ENCODE assay signal across 8 cellular contexts in the genomic region with DNA sequence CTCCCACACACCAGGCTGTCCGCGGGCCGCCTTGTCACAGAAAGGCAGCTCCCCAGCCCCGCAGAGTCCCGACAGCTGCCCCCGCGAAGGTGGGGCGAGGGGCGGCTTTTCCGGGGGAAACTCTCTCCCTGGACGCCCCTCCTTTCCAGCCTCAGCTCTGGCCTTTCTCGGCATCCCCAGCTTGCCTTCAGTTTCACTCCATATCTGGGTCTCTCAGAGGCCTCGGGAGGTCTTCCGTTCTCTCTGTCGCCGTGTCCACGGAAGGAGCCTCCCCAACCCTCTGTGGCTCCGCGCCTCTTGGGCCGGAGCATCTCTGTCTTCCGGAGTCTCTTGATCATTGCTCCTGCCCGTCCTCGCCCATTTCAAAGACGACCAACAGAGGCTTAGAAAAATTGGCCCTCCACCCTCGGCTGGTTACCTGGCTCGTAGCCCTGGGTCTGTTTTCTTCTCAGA. TPM values are rescaled to one million over a fixed set of nuclear protein-coding genes. Genes with fewer than 3 reads are reported as not detected.
DNase-seq lines count a peak whose midpoint lies in the region; ATAC-seq and TF ChIP-seq lines count a peak whose summit lies in the region.

No MANE protein-coding gene starts in this region.

- H3K4me3 ChIP-seq in effector memory CD4-positive, alpha-beta T cell (ENCODE audit: insufficient read depth, low read depth, low read length, poor library complexity, severe bottlenecking): peak overlapping the region; percentile 22
- H3K4me3 ChIP-seq in psoas muscle: peak overlapping the region; percentile 50
- no peak overlapping the region for H3K4me3 ChIP-seq in PC-9

- TF ChIP-seq CTCF in psoas muscle (IDR thresholded peaks at IDR 0.05) (no peak), PC-9 (conservative IDR thresholded peaks at IDR 0.05) (no peak)

- CTCF ChIA-PET in PC-9 (lab: Charles Lee): no interaction called here

- H3K27ac ChIP-seq in effector memory CD4-positive, alpha-beta T cell (ENCODE audit: insufficient read depth, low read length, poor library complexity, severe bottlenecking): no peak overlapping the region
- H3K27ac ChIP-seq in psoas muscle: no peak overlapping the region
- no peak overlapping the region for H3K27ac ChIP-seq in PC-9

- DNase-seq in effector memory CD4-positive, alpha-beta T cell: no peak
- peak in 1 of 2 donors; percentile 46 for DNase-seq in psoas muscle
- no peak for DNase-seq in PC-9
- DNase-seq in ecto neural progenitor cell (ENCODE audit: low spot score): no peak
- DNase-seq in NCI-H1048 (lab: John Stamatoyannopoulos, UW): no peak

- intact Hi-C loops in psoas muscle (cut with DNase I) (loop anchor here (10.0 kb wide), 2 partner anchors 299 to 359 kb away; no protein-coding TSS in a partner anchor), PC-9 (cut with micrococcal nuclease; ENCODE audit: unreplicated experiment) (no loop called here)

- no peak overlapping the region for H3K4me2 ChIP-seq in PC-9

- WGBS in psoas muscle, 3 donors: 2 to 3% (median 2%) methylated on average over 15 to 26 of the region's 26 CpGs

- ATAC-seq in GM18502 (IDR thresholded peaks at IDR 0.05; ENCODE audit: poor library complexity, unreplicated experiment): peak; percentile 36
- peak; percentile 32 for ATAC-seq in HG03135 (IDR thresholded peaks at IDR 0.05; ENCODE audit: unreplicated experiment)
- ATAC-seq in psoas muscle: peak in 1 of 4 donors; percentile 29
- no peak for ATAC-seq in GM19351 (IDR thresholded peaks at IDR 0.05; ENCODE audit: unreplicated experiment)

- H3K4me1 ChIP-seq in effector memory CD4-positive, alpha-beta T cell (ENCODE audit: control insufficient read depth, insufficient read depth, low read length, poor library complexity, severe bottlenecking): peaks cover 13% of the 10 kb centered on the region
- H3K4me1 ChIP-seq in psoas muscle (peaks cover 9% of the 10 kb centered on the region), PC-9 (replicated peaks; ENCODE audit: insufficient read depth) (no peaks in the 10 kb centered on the region)

- BruUV-seq in PC-9 (replicated peaks; lab: Mats Ljungman, UMichigan): no TSS peak

- POLR2A ChIA-PET in PC-9 (lab: Charles Lee; ENCODE audit: unreplicated experiment): no interaction called here

- no peaks in the 10 kb centered on the region for H4K20me1 ChIP-seq in PC-9 (ENCODE audit: insufficient read depth)

- H3K79me2 ChIP-seq in PC-9 (ENCODE audit: low read depth): no peaks in the 10 kb centered on the region

- H3F3A ChIP-seq in PC-9 (ENCODE audit: insufficient read depth, low read depth): no peaks in the 10 kb centered on the region

- no peaks in the 10 kb centered on the region for H3K9me3 ChIP-seq in effector memory CD4-positive, alpha-beta T cell (ENCODE audit: control insufficient read depth, low read length)
- H3K9me3 ChIP-seq in psoas muscle (no peaks in the 10 kb centered on the region), PC-9 (ENCODE audit: insufficient read depth, low read depth) (no peaks in the 10 kb centered on the region)

- no peak overlapping the region for H2AFZ ChIP-seq in PC-9

- no peaks in the 10 kb centered on the region for H3K36me3 ChIP-seq in effector memory CD4-positive, alpha-beta T cell (ENCODE audit: control insufficient read depth, insufficient read depth, low read length)
- no peaks in the 10 kb centered on the region for H3K36me3 ChIP-seq in psoas muscle (ENCODE audit: insufficient read depth in 1 of 2, low read depth in 1 of 2)
- no peaks in the 10 kb centered on the region for H3K36me3 ChIP-seq in PC-9 (ENCODE audit: low read depth)

- peaks cover 53% of the 10 kb centered on the region for H3K27me3 ChIP-seq in effector memory CD4-positive, alpha-beta T cell (replicated peaks; ENCODE audit: control insufficient read depth, insufficient read depth, low read length, poor library complexity, severe bottlenecking)
- H3K27me3 ChIP-seq in psoas muscle (ENCODE audit: insufficient read depth in 3 of 3, low read length in 2 of 3) (peaks cover 0 to 98% (median 63%) of the 10 kb centered on the region in 3 donors), PC-9 (ENCODE audit: insufficient read depth, low read depth) (peaks cover 18% of the 10 kb centered on the region)

- no peaks in the 10 kb centered on the region for H3K9me2 ChIP-seq in PC-9 (ENCODE audit: insufficient read depth)

RNA-seq across cellular contexts. Expression of a gene that starts 6.1 kb away (rescaled TPM):
- total RNA-seq in psoas muscle (1 to 10 TPM; 1.4 to 3.7 (median 3.6) TPM), PC-9 (2021) (not detected in 2 replicates)
- polyA plus RNA-seq in psoas muscle: 1 to 10 TPM; 1.1 to 1.7 (median 1.4) TPM
